Comparison of ENCODE assay signal across 12 cellular contexts in the genomic region with DNA sequence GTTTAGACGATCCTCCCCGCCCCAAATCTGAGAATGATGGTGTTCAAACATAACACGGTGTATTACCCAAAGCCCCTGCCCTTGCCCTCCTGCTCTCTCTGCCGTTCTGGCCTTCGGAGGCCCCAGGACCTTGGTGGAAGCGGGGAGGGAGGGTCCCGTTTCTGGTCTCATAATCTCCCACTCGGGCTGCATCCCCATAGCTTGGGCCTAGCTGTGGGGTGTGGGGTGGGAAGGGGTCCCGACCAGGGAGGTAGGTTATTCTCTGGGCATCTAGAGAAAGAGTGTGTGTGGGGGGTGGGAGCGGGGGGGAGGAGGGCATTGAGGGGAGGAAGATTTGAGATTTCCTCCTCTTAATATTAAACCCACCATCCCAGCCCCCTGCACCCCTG. TPM values are rescaled to one million over a fixed set of nuclear protein-coding genes. Genes with fewer than 3 reads are reported as not detected.
DNase-seq lines count a peak whose midpoint lies in the region; ATAC-seq and TF ChIP-seq lines count a peak whose summit lies in the region.
"Had no signal": no experiment of that assay in that cellular context is flagged by ENCODE, and none has a peak within 500 bp of the region (broad histone marks: within the 10 kb centered on the region; RNA-seq: fewer than 3 reads in every experiment).

No MANE protein-coding gene starts in this region.

- peak overlapping the region; percentile 84; the same call in 1 of the 2 replicates for H3K9ac ChIP-seq in IMR-90 (ENCODE audit: low read depth, low read length)

- H3K4me2 ChIP-seq in IMR-90 (ENCODE audit: low read depth, low read length): peak overlapping the region; percentile 83; the same call in 1 of the 2 replicates

- no peak overlapping the region for H3K4me3 Mint-ChIP-seq in activated CD8-positive, alpha-beta memory T cell treated with anti-CD3 and anti-CD28 coated beads, Interleukin-2, amount 10 ng/mL, durations not matched to agents 7 days and 5 days

- H3K23ac ChIP-seq in IMR-90 (ENCODE audit: low read depth, low read length): peak overlapping the region; percentile 95

- no peak for TF ChIP-seq POLR2A in IMR-90 (IDR thresholded peaks at IDR 0.05; ENCODE audit: low read depth, low read length)
- TF ChIP-seq POLR2A in stomach (IDR thresholded peaks at IDR 0.05): no peak

- peak overlapping the region; percentile 90 for H2AFZ ChIP-seq in IMR-90 (replicated peaks; ENCODE audit: low read length, poor library complexity)

- DNase-seq in IMR-90 (no peak), mesenteric fat pad (ENCODE audit: low spot score) (peak; percentile 80), stomach (no peak), activated gamma-delta T cell (lab: John Stamatoyannopoulos, UW) (no peak), NCI-H1694 treated with DMSO at 0.1 percent for 48 hours (lab: John Stamatoyannopoulos, UW) (no peak)
- no peak for DNase-seq in activated CD8-positive, alpha-beta memory T cell treated with anti-CD3 and anti-CD28 coated beads, Interleukin-2, amount 10 ng/mL, durations not matched to agents 7 days and 5 days
- DNase-seq: DMS153, NCI-H2081, SHP77 had no signal

- H3K14ac ChIP-seq in IMR-90 (replicated peaks; ENCODE audit: low read depth, low read length): peak overlapping the region; percentile 49

- TF ChIP-seq RAD21 in IMR-90 (IDR thresholded peaks at IDR 0.05; ENCODE audit: low read length): no peak

- dilution Hi-C loops in IMR-90 (cut with HindIII; ENCODE audit: low sequenced_read_pairs, unreplicated experiment): no loop called here

- no peaks in the 10 kb centered on the region for H3K9me3 ChIP-seq in IMR-90 (ENCODE audit: control insufficient read depth, insufficient read depth, low read length)
- H3K9me3 ChIP-seq in stomach: no peaks in the 10 kb centered on the region

- H3K4me3 ChIP-seq in IMR-90 (ENCODE audit: insufficient read depth, low read depth, low read length) (no peak overlapping the region; the same call in 1 of the 2 replicates), stomach (peak overlapping the region; percentile 57 to 81 (median 65))

- peak overlapping the region; percentile 44 for H2BK120ac ChIP-seq in IMR-90 (ENCODE audit: low read depth, low read length)

- H2BK15ac ChIP-seq in IMR-90 (ENCODE audit: low read depth, low read length): no peak overlapping the region; the same call in 2 of the 3 replicates

- no CpG with 5 or more reads among the region's 10 CpGs for WGBS in IMR-90 (ENCODE audit: extremely low coverage in 2 of 2, insufficient read length in 1 of 2), 2 experiments
- 21 to 45% (median 36%) methylated on average over 10 of the region's 10 CpGs for WGBS in stomach, 5 donors

- ATAC-seq in IMR-90 (ENCODE audit: low read depth): no peak
- no peak for ATAC-seq in activated CD8-positive, alpha-beta memory T cell treated with anti-CD3 and anti-CD28 coated beads, Interleukin-2, amount 10 ng/mL, durations not matched to agents 7 days and 5 days
- no peak for ATAC-seq in GM21515 (IDR thresholded peaks at IDR 0.05; ENCODE audit: unreplicated experiment)

- H3K18ac ChIP-seq in IMR-90 (ENCODE audit: low read depth, low read length): peak overlapping the region; percentile 26; the same call in 1 of the 2 replicates

- no peak for TF ChIP-seq EP300 in stomach (IDR thresholded peaks at IDR 0.05)

- peak overlapping the region; percentile 45; the same call in 1 of the 2 replicates for H4K5ac ChIP-seq in IMR-90 (ENCODE audit: low read depth, low read length)

- peak overlapping the region; percentile 86 for H2AK9ac ChIP-seq in IMR-90 (replicated peaks; ENCODE audit: low read depth, low read length, poor library complexity)

- peaks cover 8% of the 10 kb centered on the region for H3K9me1 ChIP-seq in IMR-90 (ENCODE audit: insufficient read depth, low read length)

- H3K4me1 Mint-ChIP-seq in activated CD8-positive, alpha-beta memory T cell treated with anti-CD3 and anti-CD28 coated beads, Interleukin-2, amount 10 ng/mL, durations not matched to agents 7 days and 5 days: peaks cover 19% of the 10 kb centered on the region

- H3K27ac ChIP-seq in IMR-90 (ENCODE audit: insufficient read depth, low read length): peak overlapping the region; percentile 55; the same call in 1 of the 2 replicates
- peak overlapping the region; percentile 72 for H3K27ac ChIP-seq in cingulate gyrus (ENCODE audit: low read depth, low read length)
- H3K27ac ChIP-seq in stomach: peak overlapping the region; percentile 74 to 92 (median 80)

- peaks cover 86% of the 10 kb centered on the region for H3K27me3 Mint-ChIP-seq in activated CD8-positive, alpha-beta memory T cell treated with anti-CD3 and anti-CD28 coated beads, Interleukin-2, amount 10 ng/mL, durations not matched to agents 7 days and 5 days

- H4K8ac ChIP-seq in IMR-90 (ENCODE audit: low read depth in 2 of 2, low read length in 2 of 2): peak overlapping the region; percentile 22 to 71; a peak in 2 of 4 replicates

- no peak overlapping the region for H2BK20ac ChIP-seq in IMR-90 (ENCODE audit: low read depth, low read length)

- H4K91ac ChIP-seq in IMR-90 (ENCODE audit: insufficient read depth, low read depth, low read length): peak overlapping the region; percentile 46; the same call in 1 of the 2 replicates

- H3K27me3 ChIP-seq in IMR-90 (ENCODE audit: control insufficient read depth, insufficient read depth, low read length) (no peaks in the 10 kb centered on the region; the same call in 1 of the 2 replicates), stomach (peaks cover 0 to 40% (median 31%) of the 10 kb centered on the region in 3 donors)

- in situ Hi-C loops in IMR-90 (cut with MboI; ENCODE audit: low sequenced_read_pairs): loop anchor here (10.0 kb wide), 1 partner anchor 238 kb away; no protein-coding TSS in a partner anchor

- no peak overlapping the region for H2BK5ac ChIP-seq in IMR-90 (ENCODE audit: low read depth, low read length, poor library complexity, severe bottlenecking)

- no peak overlapping the region for H2AK5ac ChIP-seq in IMR-90 (ENCODE audit: low read depth, low read length)

- peaks cover 0 to 16% of the 10 kb centered on the region in 2 experiments; a peak in 1 of 4 replicates for H3K79me1 ChIP-seq in IMR-90 (ENCODE audit: low read depth in 1 of 2, low read length in 2 of 2)

- intact Hi-C loops in IMR-90 (cut with micrococcal nuclease): no loop called here
- intact Hi-C loops in stomach (cut with DNase I; ENCODE audit: low total_unique reads): no loop called here

- peaks cover 19% of the 10 kb centered on the region for H3K4me1 ChIP-seq in IMR-90 (ENCODE audit: control insufficient read depth, insufficient read depth, low read length)
- H3K4me1 ChIP-seq in stomach: peaks cover 53 to 78% (median 63%) of the 10 kb centered on the region in 4 donors

- CTCF ChIA-PET in IMR-90 (lab: Yijun Ruan, JAX): interaction anchor here (1.2 to 1.5 kb wide), 2 partner anchors 25 to 197 kb away, joined by 4 read pairs; no protein-coding TSS in a partner anchor
- CTCF ChIA-PET in activated CD8-positive, alpha-beta memory T cell treated with anti-CD3 and anti-CD28 coated beads, Interleukin-2, amount 10 ng/mL, durations not matched to agents 7 days and 5 days (lab: Charles Lee): interaction anchor here (1.3 kb wide), 1 partner anchor 183 kb away, joined by 3 read pairs; no protein-coding TSS in a partner anchor

- no peaks in the 10 kb centered on the region for H3K36me3 ChIP-seq in IMR-90 (ENCODE audit: control insufficient read depth, insufficient read depth, low read length)
- no peaks in the 10 kb centered on the region for H3K36me3 ChIP-seq in stomach

- no peak overlapping the region; the same call in 1 of the 2 replicates for H3K56ac ChIP-seq in IMR-90 (ENCODE audit: extremely low read depth, insufficient read depth, low read length)

- TF ChIP-seq CTCF in IMR-90 (conservative IDR thresholded peaks at IDR 0.05; ENCODE audit: low read depth, low read length) (no peak), stomach (IDR thresholded peaks at IDR 0.05) (no peak)

- H3K9me3 Mint-ChIP-seq in activated CD8-positive, alpha-beta memory T cell treated with anti-CD3 and anti-CD28 coated beads, Interleukin-2, amount 10 ng/mL, durations not matched to agents 7 days and 5 days (ENCODE audit: low read depth): no peaks in the 10 kb centered on the region
- H3K9me3 Mint-ChIP-seq: activated CD4-positive, alpha-beta memory T cell treated with anti-CD3 and anti-CD28 coated beads for 36 hours had no signal

- no peaks in the 10 kb centered on the region for H3K36me3 Mint-ChIP-seq in activated CD8-positive, alpha-beta memory T cell treated with anti-CD3 and anti-CD28 coated beads, Interleukin-2, amount 10 ng/mL, durations not matched to agents 7 days and 5 days
- H3K36me3 Mint-ChIP-seq: activated CD4-positive, alpha-beta memory T cell treated with anti-CD3 and anti-CD28 coated beads for 36 hours had no signal

- no peaks in the 10 kb centered on the region for H4K20me1 ChIP-seq in IMR-90 (ENCODE audit: insufficient read depth, low read length)

- BruUV-seq in IMR-90 (replicated peaks; lab: Mats Ljungman, UMichigan): no TSS peak

- POLR2A ChIA-PET in IMR-90 (lab: Charles Lee; ENCODE audit: unreplicated experiment): no interaction called here

- H3K4ac ChIP-seq in IMR-90 (ENCODE audit: low read depth, low read length): peak overlapping the region; percentile 78

- no peak overlapping the region for H3K27ac Mint-ChIP-seq in activated CD8-positive, alpha-beta memory T cell treated with anti-CD3 and anti-CD28 coated beads, Interleukin-2, amount 10 ng/mL, durations not matched to agents 7 days and 5 days
- H3K27ac Mint-ChIP-seq: activated CD4-positive, alpha-beta memory T cell treated with anti-CD3 and anti-CD28 coated beads for 36 hours had no signal

TF ChIP-seq in IMR-90, 13 proteins besides CTCF, POLR2A, EP300 and RAD21 (continues in another document):
- TF ChIP-seq RFX5 (IDR thresholded peaks at IDR 0.05; ENCODE audit: low read depth, low read length) (no peak), CEBPB (IDR thresholded peaks at IDR 0.05; ENCODE audit: low read depth, low read length) (no peak)

RNA-seq across cellular contexts. Expression of gene PKNOX2, which starts 2.3 kb away (rescaled TPM):
- 0.72 and 1.1 TPM in 2 replicates for total RNA-seq in IMR-90 (2012; rRNA removed)
- polyA plus RNA-seq in IMR-90 (2012; rRNA removed): 1.7 and 2.3 TPM in 2 replicates
- 1.4 and 1.6 TPM in 2 replicates for polyA plus RNA-seq in IMR-90 (2012; cell fraction: cytosol; rRNA removed)
- 1.7 and 2.4 TPM in 2 replicates for polyA plus RNA-seq in IMR-90 (2012; cell fraction: nucleus; rRNA removed; ENCODE audit: low replicate concordance)
- total RNA-seq in mesenteric fat pad: 2.6 TPM
- 1 to 10 TPM in 4 of 5 donors, not detected in 1; 1.3 to 4.9 (median 2.8) TPM for total RNA-seq in stomach
- 1 to 10 TPM in 2 of 3 donors, under 1 TPM in 1; 0.83 to 4.3 (median 2.1) TPM for polyA plus RNA-seq in stomach
- total RNA-seq in activated CD8-positive, alpha-beta memory T cell treated with anti-CD3 and anti-CD28 coated beads, Interleukin-2, amount 10 ng/mL, durations not matched to agents 7 days and 5 days: not detected
- total RNA-seq: activated CD4-positive, alpha-beta memory T cell treated with anti-CD3 and anti-CD28 coated beads for 36 hours had no signal

RNA-seq across cellular contexts. Expression of gene TMEM218, which starts 55.5 kb away (rescaled TPM):
- total RNA-seq in IMR-90 (2012; rRNA removed) (19.4 and 24.4 TPM in 2 replicates), mesenteric fat pad (24.6 TPM), stomach (10 to 100 TPM in 2 of 5 donors, 1 to 10 TPM in 2, under 1 TPM in 1; 0.87 to 16.2 (median 8.0) TPM)
- polyA plus RNA-seq in IMR-90 (2012; rRNA removed) (17.7 and 23.0 TPM in 2 replicates), stomach (10 to 100 TPM; 16.1 to 21.1 (median 19.2) TPM)
- polyA plus RNA-seq in IMR-90 (2012; cell fraction: cytosol; rRNA removed): 22.3 and 22.4 TPM in 2 replicates
- 16.7 and 47.5 TPM in 2 replicates for polyA plus RNA-seq in IMR-90 (2012; cell fraction: nucleus; rRNA removed; ENCODE audit: low replicate concordance)
- total RNA-seq in activated CD8-positive, alpha-beta memory T cell treated with anti-CD3 and anti-CD28 coated beads, Interleukin-2, amount 10 ng/mL, durations not matched to agents 7 days and 5 days: 10 to 100 TPM; 14.1 to 16.1 TPM
